ENCODE assay signal across 1 cellular context in the genomic region with DNA sequence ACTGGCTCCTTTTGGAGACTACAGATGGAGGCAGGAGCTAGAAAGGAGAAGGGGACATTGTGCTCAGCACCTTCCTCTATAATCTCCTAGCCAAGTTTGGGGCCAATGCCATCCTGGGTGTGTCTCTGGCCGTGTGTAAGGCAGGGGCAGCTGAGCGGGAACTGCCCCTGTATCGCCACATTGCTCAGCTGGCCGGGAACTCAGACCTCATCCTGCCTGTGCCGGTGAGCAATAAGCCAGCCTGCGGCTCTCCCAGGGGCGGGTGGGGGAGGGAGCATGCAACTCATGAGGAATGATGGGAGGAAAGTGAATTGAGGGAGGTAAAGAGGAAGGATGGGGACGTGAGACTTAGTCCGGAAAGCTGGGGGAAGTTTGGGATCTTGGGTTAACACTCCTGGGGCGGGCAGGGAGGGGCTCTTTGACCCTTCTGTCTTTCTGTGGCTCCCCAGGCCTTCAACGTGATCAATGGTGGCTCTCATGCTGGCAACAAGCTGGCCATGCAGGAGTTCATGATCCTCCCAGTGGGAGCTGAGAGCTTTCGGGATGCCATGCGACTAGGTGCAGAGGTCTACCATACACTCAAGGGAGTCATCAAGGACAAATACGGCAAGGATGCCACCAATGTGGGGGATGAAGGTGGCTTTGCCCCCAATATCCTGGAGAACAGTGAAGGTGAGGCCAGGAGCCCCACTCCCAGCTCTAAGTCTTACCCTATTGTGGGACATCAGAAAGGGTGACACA.
TF ChIP-seq lines count a peak whose summit lies in the region.

No MANE protein-coding gene starts in this region.

TF ChIP-seq in GM12878, 131 proteins besides CTCF, POLR2A, EP300 and RAD21:
- TF ChIP-seq HDAC6 (IDR thresholded peaks at IDR 0.05; ENCODE audit: unreplicated experiment) (no peak), ASH2L (IDR thresholded peaks at IDR 0.05; ENCODE audit: borderline replicate concordance, low read depth) (no peak), SPI1 (IDR thresholded peaks at IDR 0.05; ENCODE audit: borderline replicate concordance, insufficient read depth, low read depth, low read length) (no peak), SIN3A (IDR thresholded peaks at IDR 0.05; ENCODE audit: low read depth, low read length) (no peak)
- TF ChIP-seq, protein P1, sequence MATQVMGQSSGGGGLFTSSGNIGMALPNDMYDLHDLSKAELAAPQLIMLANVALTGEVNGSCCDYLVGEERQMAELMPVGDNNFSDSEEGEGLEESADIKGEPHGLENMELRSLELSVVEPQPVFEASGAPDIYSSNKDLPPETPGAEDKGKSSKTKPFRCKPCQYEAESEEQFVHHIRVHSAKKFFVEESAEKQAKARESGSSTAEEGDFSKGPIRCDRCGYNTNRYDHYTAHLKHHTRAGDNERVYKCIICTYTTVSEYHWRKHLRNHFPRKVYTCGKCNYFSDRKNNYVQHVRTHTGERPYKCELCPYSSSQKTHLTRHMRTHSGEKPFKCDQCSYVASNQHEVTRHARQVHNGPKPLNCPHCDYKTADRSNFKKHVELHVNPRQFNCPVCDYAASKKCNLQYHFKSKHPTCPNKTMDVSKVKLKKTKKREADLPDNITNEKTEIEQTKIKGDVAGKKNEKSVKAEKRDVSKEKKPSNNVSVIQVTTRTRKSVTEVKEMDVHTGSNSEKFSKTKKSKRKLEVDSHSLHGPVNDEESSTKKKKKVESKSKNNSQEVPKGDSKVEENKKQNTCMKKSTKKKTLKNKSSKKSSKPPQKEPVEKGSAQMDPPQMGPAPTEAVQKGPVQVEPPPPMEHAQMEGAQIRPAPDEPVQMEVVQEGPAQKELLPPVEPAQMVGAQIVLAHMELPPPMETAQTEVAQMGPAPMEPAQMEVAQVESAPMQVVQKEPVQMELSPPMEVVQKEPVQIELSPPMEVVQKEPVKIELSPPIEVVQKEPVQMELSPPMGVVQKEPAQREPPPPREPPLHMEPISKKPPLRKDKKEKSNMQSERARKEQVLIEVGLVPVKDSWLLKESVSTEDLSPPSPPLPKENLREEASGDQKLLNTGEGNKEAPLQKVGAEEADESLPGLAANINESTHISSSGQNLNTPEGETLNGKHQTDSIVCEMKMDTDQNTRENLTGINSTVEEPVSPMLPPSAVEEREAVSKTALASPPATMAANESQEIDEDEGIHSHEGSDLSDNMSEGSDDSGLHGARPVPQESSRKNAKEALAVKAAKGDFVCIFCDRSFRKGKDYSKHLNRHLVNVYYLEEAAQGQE (IDR thresholded peaks at IDR 0.05; ENCODE audit: low read depth, low read length), result no peak
